In the genomic region with DNA sequence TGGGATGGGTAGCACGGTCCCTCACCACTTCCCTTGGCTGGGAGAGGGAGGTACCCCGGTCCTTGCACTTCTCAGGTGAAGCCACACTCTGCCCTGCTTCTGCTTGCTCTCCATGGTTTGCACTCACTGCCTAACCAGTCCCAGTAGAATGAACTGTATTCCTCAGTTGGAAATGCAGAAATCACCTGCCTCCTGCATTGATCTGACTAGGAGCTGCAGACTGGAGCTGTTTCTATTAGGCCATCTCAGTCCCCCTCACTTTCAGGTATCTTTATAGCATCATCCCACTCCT, we compare ENCODE assay signal across 8 cellular contexts.
"Had no signal": no experiment of that assay in that cellular context is flagged by ENCODE, and none has a peak within 500 bp of the region (broad histone marks: within the 10 kb centered on the region; RNA-seq: fewer than 3 reads in every experiment).

No MANE protein-coding gene starts in this region.

- DNase-seq: GOT3, H9, HCEC 1CT, KBM-7 had no signal

- FAIRE-seq: H54, HepG2 had no signal

- ATAC-seq: HepG2 had no signal

- H3K4me3 Mint-ChIP-seq: H9, IgD-negative memory B cell had no signal

- H3K4me1 Mint-ChIP-seq: IgD-negative memory B cell had no signal

- H3K27ac ChIP-seq: HL-60 had no signal

- H3K27ac Mint-ChIP-seq: IgD-negative memory B cell had no signal

- H3K27me3 Mint-ChIP-seq: IgD-negative memory B cell had no signal
